16 cellular contexts compared by ENCODE assay signal in the genomic region with DNA sequence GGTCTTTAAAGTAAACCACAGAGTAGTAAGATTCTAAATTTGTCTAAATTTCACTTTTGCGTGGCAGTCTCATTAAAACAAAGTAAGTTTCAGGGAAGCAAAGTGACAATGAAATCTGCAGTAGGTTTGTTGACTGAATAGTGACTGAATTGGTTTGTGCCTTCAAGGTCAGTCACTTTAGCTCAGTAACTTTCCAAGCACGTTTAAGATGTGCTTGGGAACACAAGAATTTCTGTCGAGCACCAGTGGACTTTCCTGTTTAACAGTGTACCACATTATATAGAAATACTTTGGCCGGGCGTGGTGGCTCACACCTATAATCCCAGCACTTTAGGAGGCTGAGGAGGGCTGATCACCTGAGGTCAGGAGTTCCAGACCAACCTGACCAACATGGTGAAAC. TPM values are rescaled to one million over a fixed set of nuclear protein-coding genes. Genes with fewer than 3 reads are reported as not detected.
DNase-seq lines count a peak whose midpoint lies in the region; ATAC-seq and TF ChIP-seq lines count a peak whose summit lies in the region.
"Had no signal": no experiment of that assay in that cellular context is flagged by ENCODE, and none has a peak within 500 bp of the region (broad histone marks: within the 10 kb centered on the region; RNA-seq: fewer than 3 reads in every experiment).

No MANE protein-coding gene starts in this region.

- no peaks in the 10 kb centered on the region for H3K9me3 ChIP-seq in CD4-positive, alpha-beta memory T cell (ENCODE audit: control insufficient read depth in 1 of 2, low read length in 2 of 2)
- H3K9me3 ChIP-seq in Karpas-422 (ENCODE audit: low read length) (no peaks in the 10 kb centered on the region), endocrine pancreas (ENCODE audit: control insufficient read depth, low read length) (no peaks in the 10 kb centered on the region)
- H3K9me3 ChIP-seq: right atrium auricular region had no signal

- H3K4me2 ChIP-seq in Karpas-422 (ENCODE audit: low read depth, low read length, poor library complexity, severe bottlenecking) = peak overlapping the region; percentile 95

- no peak for TF ChIP-seq CTCF in nephron (IDR thresholded peaks at IDR 0.05; ENCODE audit: unreplicated experiment in 3 of 3)

- H3K4me3 Mint-ChIP-seq in CD4-positive, alpha-beta memory T cell = peak overlapping the region in 6 of 8 donors; percentile 13 to 75 (median 64)
- H3K4me3 Mint-ChIP-seq in nephron = peak overlapping the region; percentile 83 to 88 (median 86)
- H3K4me3 Mint-ChIP-seq in activated T-cell treated with anti-CD3 and anti-CD28 coated beads, Interleukin-2, amount 50 U/mL, for 72 hours = peak overlapping the region in 1 of 2 donors; percentile 77

- intact Hi-C loops in CD4-positive, alpha-beta memory T cell (cut with micrococcal nuclease) = loop anchor here (5.0 kb wide), 1 partner anchor 141 kb away; a partner anchor contains a TSS

- H3K4me1 Mint-ChIP-seq in CD4-positive, alpha-beta memory T cell = peaks cover 2 to 20% (median 12%) of the 10 kb centered on the region in 4 donors
- peaks cover 9% of the 10 kb centered on the region for H3K4me1 Mint-ChIP-seq in nephron
- peaks cover 16% of the 10 kb centered on the region for H3K4me1 Mint-ChIP-seq in activated T-cell treated with anti-CD3 and anti-CD28 coated beads, Interleukin-2, amount 50 U/mL, for 72 hours (ENCODE audit: low read depth)

- H3K4me3 ChIP-seq in CD4-positive, alpha-beta memory T cell (ENCODE audit: low read length in 2 of 2) = no peak overlapping the region
- H3K4me3 ChIP-seq in Karpas-422 (ENCODE audit: low read length) = peak overlapping the region; percentile 95
- H3K4me3 ChIP-seq in endocrine pancreas (ENCODE audit: control insufficient read depth, insufficient read depth, low read length) = peak overlapping the region; percentile 44

- no peaks in the 10 kb centered on the region for H3K36me3 Mint-ChIP-seq in CD4-positive, alpha-beta memory T cell
- H3K36me3 Mint-ChIP-seq in nephron (ENCODE audit: low read depth) = peaks cover 13% of the 10 kb centered on the region
- no peaks in the 10 kb centered on the region for H3K36me3 Mint-ChIP-seq in activated T-cell treated with anti-CD3 and anti-CD28 coated beads, Interleukin-2, amount 50 U/mL, for 72 hours (ENCODE audit: insufficient read depth in 2 of 2)

- H3K27ac ChIP-seq in CD4-positive, alpha-beta memory T cell (ENCODE audit: low read depth, low read length) = no peak overlapping the region
- H3K27ac ChIP-seq in Karpas-422 (ENCODE audit: low read length) = peak overlapping the region; percentile 88
- H3K27ac ChIP-seq: right atrium auricular region had no signal

- POLR2A ChIA-PET in CD4-positive, alpha-beta memory T cell (lab: Charles Lee; ENCODE audit: partially characterized antibody) = no interaction called here

- H3K9ac ChIP-seq in Karpas-422 (ENCODE audit: low read length) = peak overlapping the region; percentile 97
- no peak overlapping the region for H3K9ac ChIP-seq in endocrine pancreas (ENCODE audit: control insufficient read depth, insufficient read depth, low read length)

- H3K27me3 Mint-ChIP-seq in CD4-positive, alpha-beta memory T cell = peaks cover 38 to 39% of the 10 kb centered on the region in 2 donors
- peaks cover 65% of the 10 kb centered on the region for H3K27me3 Mint-ChIP-seq in nephron (ENCODE audit: low read depth)
- H3K27me3 Mint-ChIP-seq in activated T-cell treated with anti-CD3 and anti-CD28 coated beads, Interleukin-2, amount 50 U/mL, for 72 hours (ENCODE audit: low read depth) = peaks cover 65% of the 10 kb centered on the region

- H3K4me1 ChIP-seq in CD4-positive, alpha-beta memory T cell (ENCODE audit: insufficient read depth, low read length) = peaks cover 23% of the 10 kb centered on the region
- H3K4me1 ChIP-seq in Karpas-422 (ENCODE audit: low read length) (peaks cover 53% of the 10 kb centered on the region), endocrine pancreas (ENCODE audit: control insufficient read depth, insufficient read depth, low read length) (peaks cover 4% of the 10 kb centered on the region)

- H3K27me3 ChIP-seq in CD4-positive, alpha-beta memory T cell (ENCODE audit: insufficient read depth, low read length) = peaks cover 3% of the 10 kb centered on the region
- no peaks in the 10 kb centered on the region for H3K27me3 ChIP-seq in Karpas-422 (ENCODE audit: low read length)
- no peaks in the 10 kb centered on the region for H3K27me3 ChIP-seq in endocrine pancreas (ENCODE audit: control insufficient read depth, insufficient read depth, low read length)

- H4K20me1 ChIP-seq in Karpas-422 (ENCODE audit: insufficient read depth, low read depth, low read length) = peaks cover 30% of the 10 kb centered on the region

- H3K9me3 Mint-ChIP-seq in CD4-positive, alpha-beta memory T cell = no peaks in the 10 kb centered on the region
- no peaks in the 10 kb centered on the region for H3K9me3 Mint-ChIP-seq in nephron
- H3K9me3 Mint-ChIP-seq in activated T-cell treated with anti-CD3 and anti-CD28 coated beads, Interleukin-2, amount 50 U/mL, for 72 hours = no peaks in the 10 kb centered on the region
- H3K9me3 Mint-ChIP-seq: central memory CD8-positive, alpha-beta T cell; HFFc6 had no signal

- no peaks in the 10 kb centered on the region for H3K36me3 ChIP-seq in CD4-positive, alpha-beta memory T cell (ENCODE audit: insufficient read depth, low read length)
- H3K36me3 ChIP-seq in Karpas-422 (ENCODE audit: insufficient read depth, low read length) (peaks cover 29% of the 10 kb centered on the region), endocrine pancreas (ENCODE audit: control insufficient read depth, insufficient read depth, low read length) (no peaks in the 10 kb centered on the region)
- H3K36me3 ChIP-seq: right atrium auricular region had no signal

- ATAC-seq in activated T-cell treated with anti-CD3 and anti-CD28 coated beads, Interleukin-2, amount 50 U/mL, for 72 hours (replicated peaks in 1 of 2) = no peak
- ATAC-seq: Right ventricle myocardium inferior; stimulated activated naive CD8-positive, alpha-beta T cell treated with anti-CD3 and anti-CD28 coated beads, Interleukin-15, Interleukin-2, amounts not matched to agents 100 U/mL and 50 U/mL, for 24 hours had no signal

- CTCF ChIA-PET in CD4-positive, alpha-beta memory T cell (lab: Charles Lee; ENCODE audit: partially characterized antibody) = interaction anchor here (0.7 to 2.7 kb wide), 6 partner anchors 17 to 640 kb away, joined by 3 to 24 read pairs (median 6); no protein-coding TSS in a partner anchor

- H3K9me2 ChIP-seq in Karpas-422 (replicated peaks; ENCODE audit: insufficient read depth, low read length) = no peaks in the 10 kb centered on the region

- no peak for DNase-seq in CD4-positive, alpha-beta memory T cell
- DNase-seq in Karpas-422 = peak; percentile 53
- DNase-seq in COLO829 (ENCODE audit: low spot score) = no peak
- no peak for DNase-seq in activated T-cell treated with anti-CD3 and anti-CD28 coated beads, Interleukin-2, amount 50 U/mL, for 72 hours
- no peak for DNase-seq in NCI-H526 (lab: John Stamatoyannopoulos, UW)
- DNase-seq in Kasumi-1 (lab: John Stamatoyannopoulos, UW) = no peak
- DNase-seq: activated CD8-positive, alpha-beta memory T cell treated with anti-CD3 and anti-CD28 coated beads for 24 hours; activated naive CD4-positive, alpha-beta T cell treated with Interleukin-2 at 50 U/mL for 16 hours; HFFc6; NCI-H1105; stimulated activated naive CD8-positive, alpha-beta T cell treated with anti-CD3 and anti-CD28 coated beads, Interleukin-15, Interleukin-2, amounts not matched to agents 100 U/mL and 50 U/mL, for 24 hours had no signal

- H3K79me2 ChIP-seq in Karpas-422 (ENCODE audit: low read length) = peaks cover 35% of the 10 kb centered on the region

- H2AFZ ChIP-seq in Karpas-422 (ENCODE audit: low read length) = no peak overlapping the region

- H3K27ac Mint-ChIP-seq in CD4-positive, alpha-beta memory T cell = no peak overlapping the region
- H3K27ac Mint-ChIP-seq in nephron = peak overlapping the region; percentile 47 to 97 (median 94)
- H3K27ac Mint-ChIP-seq in activated T-cell treated with anti-CD3 and anti-CD28 coated beads, Interleukin-2, amount 50 U/mL, for 72 hours = no peak overlapping the region
- H3K27ac Mint-ChIP-seq: HFFc6 had no signal

RNA-seq across cellular contexts. Expression of a gene that starts 1.7 kb away (rescaled TPM):
- not detected for total RNA-seq in CD4-positive, alpha-beta memory T cell
- under 1 TPM in 1 of 2 donors, not detected in 1; 0.99 TPM for polyA plus RNA-seq in CD4-positive, alpha-beta memory T cell
- total RNA-seq in Karpas-422 (2014; rRNA removed; shearing (Covaris generic); ENCODE audit: low replicate concordance) = 604 and 1,213 TPM in 2 replicates
- 1 to 10 TPM in 1 of 2 donors, under 1 TPM in 1; 0.34 to 1.3 TPM for total RNA-seq in activated T-cell treated with anti-CD3 and anti-CD28 coated beads, Interleukin-2, amount 50 U/mL, for 72 hours

RNA-seq across cellular contexts. Expression of a gene that starts 51.7 kb away (rescaled TPM):
- total RNA-seq in CD4-positive, alpha-beta memory T cell = 10 to 100 TPM; 21.6 to 23.7 TPM
- polyA plus RNA-seq in CD4-positive, alpha-beta memory T cell = 10 to 100 TPM; 12.1 to 19.4 TPM
- 12.7 and 25.2 TPM in 2 replicates for total RNA-seq in Karpas-422 (2014; rRNA removed; shearing (Covaris generic); ENCODE audit: low replicate concordance)
- total RNA-seq in activated T-cell treated with anti-CD3 and anti-CD28 coated beads, Interleukin-2, amount 50 U/mL, for 72 hours = 10 to 100 TPM; 15.4 to 18.0 TPM

Comparison
In these comparisons a context has a peak if more than half of its experiments do, and no peak if none do; other contexts are left out.
1. H3K4me3 ChIP-seq: peak in Karpas-422 (single experiment) and endocrine pancreas (single experiment); none in CD4-positive, alpha-beta memory T cell (0 of 2).
2. H3K27ac Mint-ChIP-seq: peak in nephron (3 of 3); none in CD4-positive, alpha-beta memory T cell (0 of 7) and activated T-cell treated with anti-CD3 and anti-CD28 coated beads, Interleukin-2, amount 50 U/mL, for 72 hours (single experiment).
3. RNA of a gene that starts 1.7 kb away (total RNA-seq): 604 to 1,213 TPM in Karpas-422; 0.34 to 1.3 TPM in activated T-cell treated with anti-CD3 and anti-CD28 coated beads, Interleukin-2, amount 50 U/mL, for 72 hours and not detected in CD4-positive, alpha-beta memory T cell; every median in the first group is over 100 times any median in the second.